ENCODE assay signal across 1 cellular context in genomic region chr16:2111412-2112335, GRCh38. TPM values are rescaled to one million over a fixed set of nuclear protein-coding genes. Genes with fewer than 3 reads are reported as not detected.
"Had no signal": no experiment of that assay in that cellular context is flagged by ENCODE, and none has a peak within 500 bp of the region (broad histone marks: within the 10 kb centered on the region; RNA-seq: fewer than 3 reads in every experiment).

No MANE protein-coding gene starts in this region.

RNA-seq across cellular contexts. Expression of gene RAB26, which starts 36.8 kb away (rescaled TPM):
- total RNA-seq: T-helper 2 cell treated with Interferon-gamma antibody and Interleukin-4, amounts not matched to agents 100 ng/mL and 5 ng/mL, for 36 hours had no signal
